ENCODE assay signal across 8 cellular contexts in genomic region chr14:60349663-60350365, GRCh38.
DNase-seq lines count a peak whose midpoint lies in the region; ATAC-seq, FAIRE-seq and TF ChIP-seq lines count a peak whose summit lies in the region.

No MANE protein-coding gene starts in this region.

- TF ChIP-seq RAD21 in H1 (IDR thresholded peaks at IDR 0.05 in 1 of 2, conservative IDR thresholded peaks at IDR 0.05 in 1 of 2; ENCODE audit: low read depth in 2 of 2, low read length in 2 of 2) = peak; percentile 62 to 64

- no peak overlapping the region for H3K23ac ChIP-seq in H1 (ENCODE audit: insufficient read length)
- no peak overlapping the region for H3K23ac ChIP-seq in mesendoderm (ENCODE audit: low read length)

- WGBS in H1 (ENCODE audit: extremely low coverage in 1 of 2, insufficient coverage in 1 of 2, insufficient read length in 1 of 2, insufficient replicate concordance in 2 of 2, low coverage in 1 of 2, low lambda C conversion rate in 2 of 2, missing lambda C conversion rate in 1 of 2), 2 experiments = 69% methylated on average over 8 of the region's 8 CpGs; no CpG with 5 or more reads in 1 of the 2 experiments
- no CpG with 5 or more reads among the region's 8 CpGs for WGBS in mesendoderm (ENCODE audit: extremely low coverage, insufficient coverage, low lambda C conversion rate)

- BruUV-seq in Panc1 (replicated peaks; lab: Mats Ljungman, UMichigan) = no TSS peak

- no peak overlapping the region for H2BK20ac ChIP-seq in H1 (ENCODE audit: low read length)

- H2BK120ac ChIP-seq in H1 (replicated peaks; ENCODE audit: low read depth, low read length) (no peak overlapping the region), mesendoderm (ENCODE audit: low read depth, low read length) (no peak overlapping the region)

- peak; percentile 80 for FAIRE-seq in GM19239 (lab: Jason Lieb, UNC)
- FAIRE-seq in H1 (lab: Jason Lieb, UNC) = peak; percentile 89

- H3K36me3 ChIP-seq in Panc1 (ENCODE audit: control insufficient read depth, insufficient read depth, low read length) = no peaks in the 10 kb centered on the region
- no peaks in the 10 kb centered on the region for H3K36me3 ChIP-seq in H1 (ENCODE audit: control insufficient read depth in 2 of 4, insufficient read depth in 4 of 4, low read length in 3 of 4)
- no peaks in the 10 kb centered on the region for H3K36me3 ChIP-seq in mesendoderm (ENCODE audit: control insufficient read depth, insufficient read depth, low read length)

- peak; percentile 72 for TF ChIP-seq CTCF in Panc1 (IDR thresholded peaks at IDR 0.05)
- peak in 2 of 3 experiments; percentile 60 to 66; a peak in 3 of 4 replicates for TF ChIP-seq CTCF in H1 (IDR thresholded peaks at IDR 0.05; ENCODE audit: control extremely low read depth in 1 of 3, insufficient read depth in 1 of 3, low read depth in 1 of 3, low read length in 3 of 3)

- H2BK5ac ChIP-seq in H1 (ENCODE audit: low read depth, low read length) (no peak overlapping the region), mesendoderm (ENCODE audit: low read length) (no peak overlapping the region)

- H2BK15ac ChIP-seq in H1 (ENCODE audit: low read length) (no peak overlapping the region), mesendoderm (replicated peaks; ENCODE audit: low read depth) (no peak overlapping the region)

- H3K9ac ChIP-seq in H1 (replicated peaks in 1 of 4; ENCODE audit: extremely low read depth in 1 of 4, low read depth in 3 of 4, low read length in 3 of 4) (no peak overlapping the region), mesendoderm (ENCODE audit: low read length) (no peak overlapping the region)

- TF ChIP-seq POLR2A in H1 (IDR thresholded peaks at IDR 0.05; ENCODE audit: control extremely low read depth in 1 of 2, low read depth in 2 of 2, low read length in 2 of 2) = no peak

- no peaks in the 10 kb centered on the region for H3K79me1 ChIP-seq in H1 (ENCODE audit: low read depth, low read length)
- H3K79me1 ChIP-seq in mesendoderm (ENCODE audit: low read length) = no peaks in the 10 kb centered on the region

- no peaks in the 10 kb centered on the region for H3K27me3 ChIP-seq in Panc1 (ENCODE audit: control insufficient read depth, insufficient read depth, low read length)
- no peaks in the 10 kb centered on the region; a peak in 1 of 7 replicates for H3K27me3 ChIP-seq in H1 (replicated peaks in 1 of 4; ENCODE audit: control insufficient read depth in 3 of 4, extremely low read depth in 1 of 4, insufficient read depth in 3 of 4, low read length in 3 of 4)
- H3K27me3 ChIP-seq in mesendoderm (ENCODE audit: insufficient read depth, low read length, poor library complexity) = no peaks in the 10 kb centered on the region

- DNase-seq in DMS153 (lab: John Stamatoyannopoulos, UW) (peak; percentile 37), GM19239 (ENCODE audit: insufficient read length, low spot score) (no peak), KG1 (lab: John Stamatoyannopoulos, UW) (peak; percentile 25), Panc1 (ENCODE audit: low read depth, low spot score) (no peak), H1 (ENCODE audit: low read depth in 1 of 2, low spot score in 2 of 2) (peak in 1 of 2 experiments; percentile 57), mesendoderm (peak; percentile 63)

- H4K5ac ChIP-seq in H1 (ENCODE audit: insufficient read length, low read depth, low read length) (no peak overlapping the region), mesendoderm (ENCODE audit: low read length) (no peak overlapping the region)

- POLR2A ChIA-PET in Panc1 (lab: Charles Lee) (no interaction called here), H1 (lab: Charles Lee; ENCODE audit: partially characterized antibody) (interaction anchor here (0.7 to 1.4 kb wide), 3 partner anchors 11 to 160 kb away, joined by 3 to 4 read pairs (median 3); partner anchors contain the start of gene SIX6)

- H3K23me2 ChIP-seq in H1 (ENCODE audit: low read depth, low read length) = no peaks in the 10 kb centered on the region

- H2BK12ac ChIP-seq in H1 (ENCODE audit: low read depth, low read length) = no peak overlapping the region

- H2AK5ac ChIP-seq in H1 (ENCODE audit: low read depth, low read length) (no peak overlapping the region), mesendoderm (ENCODE audit: low read length) (no peak overlapping the region)

- H4K91ac ChIP-seq in H1 (replicated peaks; ENCODE audit: insufficient read length, low read length) = no peak overlapping the region

- CTCF ChIA-PET in Panc1 (lab: Charles Lee) (interaction anchor here (1.1 to 1.5 kb wide), 3 partner anchors 18 to 213 kb away, joined by 3 to 4 read pairs (median 3); no protein-coding TSS in a partner anchor), H1 (lab: Charles Lee; ENCODE audit: partially characterized antibody) (interaction anchor here (0.7 to 3.6 kb wide), 46 partner anchors 9 to 1722 kb away, joined by 3 to 23 read pairs (median 4); no protein-coding TSS in a partner anchor)

- no peaks in the 10 kb centered on the region for H3K4me1 ChIP-seq in Panc1 (ENCODE audit: control insufficient read depth, insufficient read depth, low read length)
- peaks cover 0 to 4% (median 3%) of the 10 kb centered on the region in 4 experiments; a peak in 6 of 7 replicates for H3K4me1 ChIP-seq in H1 (replicated peaks in 1 of 4; ENCODE audit: control insufficient read depth in 3 of 4, insufficient read depth in 4 of 4, low read length in 3 of 4)
- no peaks in the 10 kb centered on the region for H3K4me1 ChIP-seq in mesendoderm (ENCODE audit: control insufficient read depth, low read depth, low read length)

- TF ChIP-seq EP300 in H1 (IDR thresholded peaks at IDR 0.05; ENCODE audit: borderline replicate concordance in 1 of 2, low read depth in 2 of 2, low read length in 2 of 2) = no peak

- H3K18ac ChIP-seq in H1 (ENCODE audit: extremely low read depth, low read length) = no peak overlapping the region
- H3K18ac ChIP-seq in mesendoderm (ENCODE audit: low read length) = no peak overlapping the region

- H3K56ac ChIP-seq in H1 (replicated peaks; ENCODE audit: insufficient read length, low read depth, low read length) (no peak overlapping the region), mesendoderm (ENCODE audit: low read length) (no peak overlapping the region)

- H3K27ac ChIP-seq in Panc1 (ENCODE audit: low read length) (no peak overlapping the region), H1 (ENCODE audit: low read depth, low read length) (no peak overlapping the region), mesendoderm (ENCODE audit: low read depth, low read length) (no peak overlapping the region)

- peak overlapping the region; percentile 46; the same call in 1 of the 2 replicates for H2AFZ ChIP-seq in H1 (ENCODE audit: low read length)

- H3K4me3 ChIP-seq in Panc1 (ENCODE audit: low read depth in 2 of 2, low read length in 2 of 2) (no peak overlapping the region), H1 (ENCODE audit: extremely low read depth in 1 of 4, insufficient read depth in 2 of 4, low read depth in 3 of 4, low read length in 4 of 4) (peak overlapping the region in 1 of 4 experiments; percentile 7; a peak in 1 of 8 replicates), mesendoderm (ENCODE audit: low read length) (no peak overlapping the region)

- H4K8ac ChIP-seq in H1 (ENCODE audit: extremely low read depth, insufficient read depth, low read length) = no peak overlapping the region
- no peak overlapping the region for H4K8ac ChIP-seq in mesendoderm (ENCODE audit: low read depth, low read length)

- H3K4ac ChIP-seq in H1 (replicated peaks; ENCODE audit: insufficient read length, low read depth, low read length) = no peak overlapping the region
- no peak overlapping the region for H3K4ac ChIP-seq in mesendoderm (ENCODE audit: low read depth, low read length)

- H3K79me2 ChIP-seq in H1 (ENCODE audit: control insufficient read depth in 1 of 2, insufficient read depth in 2 of 2, low read length in 2 of 2) = no peaks in the 10 kb centered on the region
- no peaks in the 10 kb centered on the region for H3K79me2 ChIP-seq in mesendoderm (ENCODE audit: control insufficient read depth, insufficient read depth, low read length)

- H4K20me1 ChIP-seq in H1 (replicated peaks in 1 of 2; ENCODE audit: control insufficient read depth in 1 of 2, insufficient read depth in 2 of 2, low read length in 2 of 2) = no peaks in the 10 kb centered on the region

- peak; percentile 74 for ATAC-seq in Panc1
- ATAC-seq in GM21360 (IDR thresholded peaks at IDR 0.05; ENCODE audit: unreplicated experiment) = no peak
- no peak for ATAC-seq in GM21381 (IDR thresholded peaks at IDR 0.05; ENCODE audit: unreplicated experiment)

- intact Hi-C loops in Panc1 (cut with micrococcal nuclease; ENCODE audit: unreplicated experiment) = loop anchor here (2.0 to 5.0 kb wide), 2 partner anchors 137 to 213 kb away; partner anchors contain the start of gene C14orf39

- no peak overlapping the region for H3K14ac ChIP-seq in H1 (ENCODE audit: insufficient read length)

- in situ Hi-C loops in Panc1 (cut with HindIII; ENCODE audit: low pct_unique_long_range_greater_than_20kb, low sequenced_read_pairs) = no loop called here

- no peaks in the 10 kb centered on the region for H3K9me3 ChIP-seq in Panc1 (ENCODE audit: control insufficient read depth, insufficient read depth, low read depth, low read length)
- no peaks in the 10 kb centered on the region for H3K9me3 ChIP-seq in H1 (ENCODE audit: insufficient read depth in 2 of 2, low read depth in 1 of 2, low read length in 1 of 2)

- H3K4me2 ChIP-seq in H1 (ENCODE audit: insufficient read depth in 1 of 2, low read depth in 2 of 2, low read length in 2 of 2) (peak overlapping the region in 1 of 2 experiments; percentile 47; a peak in 2 of 4 replicates), mesendoderm (ENCODE audit: low read length) (no peak overlapping the region)

Comparison
In these comparisons a context has a peak if more than half of its experiments do, and no peak if none do; other contexts are left out.
1. DNase-seq: peak in DMS153 (single experiment), KG1 (single experiment) and mesendoderm (single experiment); none in GM19239 (single experiment) and Panc1 (single experiment).